Comparison of ENCODE assay signal across 2 cellular contexts in genomic region chr6:26094036-26094435, GRCh38.
TF ChIP-seq lines count a peak whose summit lies in the region.

No MANE protein-coding gene starts in this region.

TF ChIP-seq in K562, 482 proteins besides CTCF, POLR2A, EP300 and RAD21:
- TF ChIP-seq, protein P1, sequence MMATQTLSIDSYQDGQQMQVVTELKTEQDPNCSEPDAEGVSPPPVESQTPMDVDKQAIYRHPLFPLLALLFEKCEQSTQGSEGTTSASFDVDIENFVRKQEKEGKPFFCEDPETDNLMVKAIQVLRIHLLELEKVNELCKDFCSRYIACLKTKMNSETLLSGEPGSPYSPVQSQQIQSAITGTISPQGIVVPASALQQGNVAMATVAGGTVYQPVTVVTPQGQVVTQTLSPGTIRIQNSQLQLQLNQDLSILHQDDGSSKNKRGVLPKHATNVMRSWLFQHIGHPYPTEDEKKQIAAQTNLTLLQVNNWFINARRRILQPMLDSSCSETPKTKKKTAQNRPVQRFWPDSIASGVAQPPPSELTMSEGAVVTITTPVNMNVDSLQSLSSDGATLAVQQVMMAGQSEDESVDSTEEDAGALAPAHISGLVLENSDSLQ (IDR thresholded peaks at IDR 0.05), result peak; percentile 77
- TF ChIP-seq, protein P2, sequence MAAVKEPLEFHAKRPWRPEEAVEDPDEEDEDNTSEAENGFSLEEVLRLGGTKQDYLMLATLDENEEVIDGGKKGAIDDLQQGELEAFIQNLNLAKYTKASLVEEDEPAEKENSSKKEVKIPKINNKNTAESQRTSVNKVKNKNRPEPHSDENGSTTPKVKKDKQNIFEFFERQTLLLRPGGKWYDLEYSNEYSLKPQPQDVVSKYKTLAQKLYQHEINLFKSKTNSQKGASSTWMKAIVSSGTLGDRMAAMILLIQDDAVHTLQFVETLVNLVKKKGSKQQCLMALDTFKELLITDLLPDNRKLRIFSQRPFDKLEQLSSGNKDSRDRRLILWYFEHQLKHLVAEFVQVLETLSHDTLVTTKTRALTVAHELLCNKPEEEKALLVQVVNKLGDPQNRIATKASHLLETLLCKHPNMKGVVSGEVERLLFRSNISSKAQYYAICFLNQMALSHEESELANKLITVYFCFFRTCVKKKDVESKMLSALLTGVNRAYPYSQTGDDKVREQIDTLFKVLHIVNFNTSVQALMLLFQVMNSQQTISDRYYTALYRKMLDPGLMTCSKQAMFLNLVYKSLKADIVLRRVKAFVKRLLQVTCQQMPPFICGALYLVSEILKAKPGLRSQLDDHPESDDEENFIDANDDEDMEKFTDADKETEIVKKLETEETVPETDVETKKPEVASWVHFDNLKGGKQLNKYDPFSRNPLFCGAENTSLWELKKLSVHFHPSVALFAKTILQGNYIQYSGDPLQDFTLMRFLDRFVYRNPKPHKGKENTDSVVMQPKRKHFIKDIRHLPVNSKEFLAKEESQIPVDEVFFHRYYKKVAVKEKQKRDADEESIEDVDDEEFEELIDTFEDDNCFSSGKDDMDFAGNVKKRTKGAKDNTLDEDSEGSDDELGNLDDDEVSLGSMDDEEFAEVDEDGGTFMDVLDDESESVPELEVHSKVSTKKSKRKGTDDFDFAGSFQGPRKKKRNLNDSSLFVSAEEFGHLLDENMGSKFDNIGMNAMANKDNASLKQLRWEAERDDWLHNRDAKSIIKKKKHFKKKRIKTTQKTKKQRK (IDR thresholded peaks at IDR 0.05; ENCODE audit: borderline replicate concordance, low read depth, low read length), result no peak
- TF ChIP-seq MAFF (IDR thresholded peaks at IDR 0.05; ENCODE audit: low read length) (no peak), C11orf30 (IDR thresholded peaks at IDR 0.05; ENCODE audit: low read depth) (no peak), BRF1 (IDR thresholded peaks at IDR 0.05; ENCODE audit: borderline replicate concordance, extremely low read depth, insufficient read length) (no peak), ZKSCAN1 (IDR thresholded peaks at IDR 0.05; ENCODE audit: low read depth, low read length) (peak; percentile 58; the same call in 1 of the 2 replicates), ADNP (tag; IDR thresholded peaks at IDR 0.05) (no peak), KDM5B (IDR thresholded peaks at IDR 0.05; ENCODE audit: insufficient replicate concordance, low read depth, low read length) (no peak), MTA3 (IDR thresholded peaks at IDR 0.05; ENCODE audit: borderline replicate concordance) (no peak), ZNF583 (CRISPR knock-in tag; IDR thresholded peaks at IDR 0.05) (no peak), IRF2 (CRISPR knock-in tag; IDR thresholded peaks at IDR 0.05) (no peak), PHF21A (IDR thresholded peaks at IDR 0.05; ENCODE audit: borderline replicate concordance, low read depth) (no peak), TAL1 (IDR thresholded peaks at IDR 0.05) (no peak)
- TF ChIP-seq, protein P3, sequence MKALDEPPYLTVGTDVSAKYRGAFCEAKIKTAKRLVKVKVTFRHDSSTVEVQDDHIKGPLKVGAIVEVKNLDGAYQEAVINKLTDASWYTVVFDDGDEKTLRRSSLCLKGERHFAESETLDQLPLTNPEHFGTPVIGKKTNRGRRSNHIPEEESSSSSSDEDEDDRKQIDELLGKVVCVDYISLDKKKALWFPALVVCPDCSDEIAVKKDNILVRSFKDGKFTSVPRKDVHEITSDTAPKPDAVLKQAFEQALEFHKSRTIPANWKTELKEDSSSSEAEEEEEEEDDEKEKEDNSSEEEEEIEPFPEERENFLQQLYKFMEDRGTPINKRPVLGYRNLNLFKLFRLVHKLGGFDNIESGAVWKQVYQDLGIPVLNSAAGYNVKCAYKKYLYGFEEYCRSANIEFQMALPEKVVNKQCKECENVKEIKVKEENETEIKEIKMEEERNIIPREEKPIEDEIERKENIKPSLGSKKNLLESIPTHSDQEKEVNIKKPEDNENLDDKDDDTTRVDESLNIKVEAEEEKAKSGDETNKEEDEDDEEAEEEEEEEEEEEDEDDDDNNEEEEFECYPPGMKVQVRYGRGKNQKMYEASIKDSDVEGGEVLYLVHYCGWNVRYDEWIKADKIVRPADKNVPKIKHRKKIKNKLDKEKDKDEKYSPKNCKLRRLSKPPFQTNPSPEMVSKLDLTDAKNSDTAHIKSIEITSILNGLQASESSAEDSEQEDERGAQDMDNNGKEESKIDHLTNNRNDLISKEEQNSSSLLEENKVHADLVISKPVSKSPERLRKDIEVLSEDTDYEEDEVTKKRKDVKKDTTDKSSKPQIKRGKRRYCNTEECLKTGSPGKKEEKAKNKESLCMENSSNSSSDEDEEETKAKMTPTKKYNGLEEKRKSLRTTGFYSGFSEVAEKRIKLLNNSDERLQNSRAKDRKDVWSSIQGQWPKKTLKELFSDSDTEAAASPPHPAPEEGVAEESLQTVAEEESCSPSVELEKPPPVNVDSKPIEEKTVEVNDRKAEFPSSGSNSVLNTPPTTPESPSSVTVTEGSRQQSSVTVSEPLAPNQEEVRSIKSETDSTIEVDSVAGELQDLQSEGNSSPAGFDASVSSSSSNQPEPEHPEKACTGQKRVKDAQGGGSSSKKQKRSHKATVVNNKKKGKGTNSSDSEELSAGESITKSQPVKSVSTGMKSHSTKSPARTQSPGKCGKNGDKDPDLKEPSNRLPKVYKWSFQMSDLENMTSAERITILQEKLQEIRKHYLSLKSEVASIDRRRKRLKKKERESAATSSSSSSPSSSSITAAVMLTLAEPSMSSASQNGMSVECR (CRISPR knock-in tag; IDR thresholded peaks at IDR 0.05), result no peak
- TF ChIP-seq, protein P4, sequence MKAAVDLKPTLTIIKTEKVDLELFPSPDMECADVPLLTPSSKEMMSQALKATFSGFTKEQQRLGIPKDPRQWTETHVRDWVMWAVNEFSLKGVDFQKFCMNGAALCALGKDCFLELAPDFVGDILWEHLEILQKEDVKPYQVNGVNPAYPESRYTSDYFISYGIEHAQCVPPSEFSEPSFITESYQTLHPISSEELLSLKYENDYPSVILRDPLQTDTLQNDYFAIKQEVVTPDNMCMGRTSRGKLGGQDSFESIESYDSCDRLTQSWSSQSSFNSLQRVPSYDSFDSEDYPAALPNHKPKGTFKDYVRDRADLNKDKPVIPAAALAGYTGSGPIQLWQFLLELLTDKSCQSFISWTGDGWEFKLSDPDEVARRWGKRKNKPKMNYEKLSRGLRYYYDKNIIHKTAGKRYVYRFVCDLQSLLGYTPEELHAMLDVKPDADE (conservative IDR thresholded peaks at IDR 0.05; ENCODE audit: control insufficient read depth, low read depth, low read length), result no peak

TF ChIP-seq in GM23338, 12 proteins besides CTCF, POLR2A, EP300 and RAD21:
- TF ChIP-seq EZH2phosphoT487 (IDR thresholded peaks at IDR 0.05; ENCODE audit: unreplicated experiment) (no peak), JUNB (IDR thresholded peaks at IDR 0.05; ENCODE audit: unreplicated experiment) (no peak), ZNF331 (CRISPR knock-in tag; IDR thresholded peaks at IDR 0.05; ENCODE audit: low read depth) (no peak), POLR2AphosphoS5 (IDR thresholded peaks at IDR 0.05; ENCODE audit: low read depth) (no peak), EZH2 (IDR thresholded peaks at IDR 0.05; ENCODE audit: low read depth, unreplicated experiment) (no peak)
- TF ChIP-seq, protein P5, sequence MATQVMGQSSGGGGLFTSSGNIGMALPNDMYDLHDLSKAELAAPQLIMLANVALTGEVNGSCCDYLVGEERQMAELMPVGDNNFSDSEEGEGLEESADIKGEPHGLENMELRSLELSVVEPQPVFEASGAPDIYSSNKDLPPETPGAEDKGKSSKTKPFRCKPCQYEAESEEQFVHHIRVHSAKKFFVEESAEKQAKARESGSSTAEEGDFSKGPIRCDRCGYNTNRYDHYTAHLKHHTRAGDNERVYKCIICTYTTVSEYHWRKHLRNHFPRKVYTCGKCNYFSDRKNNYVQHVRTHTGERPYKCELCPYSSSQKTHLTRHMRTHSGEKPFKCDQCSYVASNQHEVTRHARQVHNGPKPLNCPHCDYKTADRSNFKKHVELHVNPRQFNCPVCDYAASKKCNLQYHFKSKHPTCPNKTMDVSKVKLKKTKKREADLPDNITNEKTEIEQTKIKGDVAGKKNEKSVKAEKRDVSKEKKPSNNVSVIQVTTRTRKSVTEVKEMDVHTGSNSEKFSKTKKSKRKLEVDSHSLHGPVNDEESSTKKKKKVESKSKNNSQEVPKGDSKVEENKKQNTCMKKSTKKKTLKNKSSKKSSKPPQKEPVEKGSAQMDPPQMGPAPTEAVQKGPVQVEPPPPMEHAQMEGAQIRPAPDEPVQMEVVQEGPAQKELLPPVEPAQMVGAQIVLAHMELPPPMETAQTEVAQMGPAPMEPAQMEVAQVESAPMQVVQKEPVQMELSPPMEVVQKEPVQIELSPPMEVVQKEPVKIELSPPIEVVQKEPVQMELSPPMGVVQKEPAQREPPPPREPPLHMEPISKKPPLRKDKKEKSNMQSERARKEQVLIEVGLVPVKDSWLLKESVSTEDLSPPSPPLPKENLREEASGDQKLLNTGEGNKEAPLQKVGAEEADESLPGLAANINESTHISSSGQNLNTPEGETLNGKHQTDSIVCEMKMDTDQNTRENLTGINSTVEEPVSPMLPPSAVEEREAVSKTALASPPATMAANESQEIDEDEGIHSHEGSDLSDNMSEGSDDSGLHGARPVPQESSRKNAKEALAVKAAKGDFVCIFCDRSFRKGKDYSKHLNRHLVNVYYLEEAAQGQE (IDR thresholded peaks at IDR 0.05; ENCODE audit: unreplicated experiment), result no peak
